Comparison of ENCODE assay signal across 8 cellular contexts in genomic region chr19:7629347-7630054, GRCh38. TPM values are rescaled to one million over a fixed set of nuclear protein-coding genes. Genes with fewer than 3 reads are reported as not detected.
A peak's percentile ranks its signal among the peaks of the same experiment; 100 is the strongest.
DNase-seq lines count a peak whose midpoint lies in the region; ATAC-seq and TF ChIP-seq lines count a peak whose summit lies in the region.

Gene PET100 (plus strand): TSS chr19:7629793. CDS start chr19:7629834, 41 bp downstream.
Gene XAB2 (minus strand): TSS chr19:7629545. CDS start chr19:7629527, 18 bp downstream.

- TF ChIP-seq POLR2A in suprapubic skin (IDR thresholded peaks at IDR 0.05) = peak in 1 of 2 donors; percentile 49

- H3K9me3 Mint-ChIP-seq in activated naive CD4-positive, alpha-beta T cell treated with anti-CD3 and anti-CD28 coated beads, Interleukin-2, amount 50 U/mL, for 72 hours = no peaks in the 10 kb centered on the region

- no peak for TF ChIP-seq CTCF in suprapubic skin (IDR thresholded peaks at IDR 0.05)

- TF ChIP-seq EP300 in suprapubic skin (IDR thresholded peaks at IDR 0.05) = no peak

- H3K27ac Mint-ChIP-seq in activated naive CD4-positive, alpha-beta T cell treated with anti-CD3 and anti-CD28 coated beads, Interleukin-2, amount 50 U/mL, for 72 hours = peak within 1 kb of the TSS; percentile 98 to 99

- peaks cover 19 to 26% of the 10 kb centered on the region in 2 donors for H3K36me3 Mint-ChIP-seq in activated naive CD4-positive, alpha-beta T cell treated with anti-CD3 and anti-CD28 coated beads, Interleukin-2, amount 50 U/mL, for 72 hours

- peak within 1 kb of the TSS; percentile 82 for H3K27ac ChIP-seq in suprapubic skin

- H3K9me3 ChIP-seq in suprapubic skin = no peaks in the 10 kb centered on the region

- no peaks in the 10 kb centered on the region for H3K27me3 ChIP-seq in suprapubic skin

- under 1% methylated on average over 32 of the region's 40 CpGs for WGBS in suprapubic skin

- DNase-seq in GM04504 (ENCODE audit: low read depth) (peak; percentile 99), NCI-H1092 treated with DMSO at 0.1 percent for 48 hours (lab: John Stamatoyannopoulos, UW) (peak; percentile 99), SKM-1 (lab: John Stamatoyannopoulos, UW; ENCODE audit: unreplicated experiment) (peak; percentile 93), globus pallidus (ENCODE audit: low spot score) (peak; percentile 99), nucleus accumbens (lab: John Stamatoyannopoulos, UW) (peak; percentile 70 to 99 (median 96)), suprapubic skin (ENCODE audit: low spot score in 2 of 2) (peak; percentile 98 to 99)
- peak; percentile 92 to 98 for DNase-seq in activated naive CD4-positive, alpha-beta T cell treated with anti-CD3 and anti-CD28 coated beads, Interleukin-2, amount 50 U/mL, for 72 hours (ENCODE audit: low spot score in 2 of 2)

- H3K36me3 ChIP-seq in suprapubic skin = peaks cover 30% of the 10 kb centered on the region

- ATAC-seq in HG02571 (IDR thresholded peaks at IDR 0.05; ENCODE audit: unreplicated experiment) = peak; percentile 81
- peak; percentile 99 to 100 for ATAC-seq in activated naive CD4-positive, alpha-beta T cell treated with anti-CD3 and anti-CD28 coated beads, Interleukin-2, amount 50 U/mL, for 72 hours

- H3K4me3 ChIP-seq in suprapubic skin = peak within 1 kb of the TSS; percentile 87

- peaks cover 34% of the 10 kb centered on the region for H3K4me1 ChIP-seq in suprapubic skin

RNA-seq across cellular contexts. Expression of gene PET100, which starts in this region (rescaled TPM):
- total RNA-seq in activated naive CD4-positive, alpha-beta T cell treated with anti-CD3 and anti-CD28 coated beads, Interleukin-2, amount 50 U/mL, for 72 hours = 100 to 1,000 TPM; 101 to 108 TPM
- total RNA-seq in suprapubic skin = 10 to 100 TPM; 11.4 to 17.4 (median 12.6) TPM

RNA-seq across cellular contexts. Expression of gene XAB2, which starts in this region (rescaled TPM):
- total RNA-seq in activated naive CD4-positive, alpha-beta T cell treated with anti-CD3 and anti-CD28 coated beads, Interleukin-2, amount 50 U/mL, for 72 hours = 10 to 100 TPM; 46.4 to 65.6 TPM
- 10 to 100 TPM; 45.1 to 68.2 (median 55.5) TPM for total RNA-seq in suprapubic skin

Comparison
In these comparisons a context has a peak if more than half of its experiments do, and no peak if none do; other contexts are left out.
1. Peak in every context shown above with its lines: DNase-seq, ATAC-seq, H3K4me3 ChIP-seq and H3K27ac ChIP-seq.
2. RNA of gene PET100 (total RNA-seq): 101 to 108 TPM in activated naive CD4-positive, alpha-beta T cell treated with anti-CD3 and anti-CD28 coated beads, Interleukin-2, amount 50 U/mL, for 72 hours; 11.4 to 17.4 TPM in suprapubic skin; every median in the first group is over 4 times any median in the second.